Comparison of ENCODE assay signal across 1 cellular context in genomic region chr4:17810260-17811077, GRCh38.
A peak's percentile ranks its signal among the peaks of the same experiment; 100 is the strongest.
TF ChIP-seq lines count a peak whose summit lies in the region.

Gene DCAF16 (minus strand): TSS chr4:17810757. CDS start chr4:17804141, 6,616 bp downstream.
Gene NCAPG (plus strand): TSS chr4:17810979. CDS start chr4:17811078, 99 bp downstream.

TF ChIP-seq in HepG2, 621 proteins besides CTCF, POLR2A, EP300 and RAD21 (continued from another document and continues in another):
- TF ChIP-seq, protein P1, sequence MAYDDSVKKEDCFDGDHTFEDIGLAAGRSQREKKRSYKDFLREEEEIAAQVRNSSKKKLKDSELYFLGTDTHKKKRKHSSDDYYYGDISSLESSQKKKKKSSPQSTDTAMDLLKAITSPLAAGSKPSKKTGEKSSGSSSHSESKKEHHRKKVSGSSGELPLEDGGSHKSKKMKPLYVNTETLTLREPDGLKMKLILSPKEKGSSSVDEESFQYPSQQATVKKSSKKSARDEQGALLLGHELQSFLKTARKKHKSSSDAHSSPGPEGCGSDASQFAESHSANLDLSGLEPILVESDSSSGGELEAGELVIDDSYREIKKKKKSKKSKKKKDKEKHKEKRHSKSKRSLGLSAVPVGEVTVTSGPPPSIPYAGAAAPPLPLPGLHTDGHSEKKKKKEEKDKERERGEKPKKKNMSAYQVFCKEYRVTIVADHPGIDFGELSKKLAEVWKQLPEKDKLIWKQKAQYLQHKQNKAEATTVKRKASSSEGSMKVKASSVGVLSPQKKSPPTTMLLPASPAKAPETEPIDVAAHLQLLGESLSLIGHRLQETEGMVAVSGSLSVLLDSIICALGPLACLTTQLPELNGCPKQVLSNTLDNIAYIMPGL (CRISPR knock-in tag; IDR thresholded peaks at IDR 0.05; ENCODE audit: borderline replicate concordance in 1 of 2, low read depth in 1 of 2): peak; percentile 79 to 89; a peak in 3 of 4 replicates
- TF ChIP-seq, protein P2, sequence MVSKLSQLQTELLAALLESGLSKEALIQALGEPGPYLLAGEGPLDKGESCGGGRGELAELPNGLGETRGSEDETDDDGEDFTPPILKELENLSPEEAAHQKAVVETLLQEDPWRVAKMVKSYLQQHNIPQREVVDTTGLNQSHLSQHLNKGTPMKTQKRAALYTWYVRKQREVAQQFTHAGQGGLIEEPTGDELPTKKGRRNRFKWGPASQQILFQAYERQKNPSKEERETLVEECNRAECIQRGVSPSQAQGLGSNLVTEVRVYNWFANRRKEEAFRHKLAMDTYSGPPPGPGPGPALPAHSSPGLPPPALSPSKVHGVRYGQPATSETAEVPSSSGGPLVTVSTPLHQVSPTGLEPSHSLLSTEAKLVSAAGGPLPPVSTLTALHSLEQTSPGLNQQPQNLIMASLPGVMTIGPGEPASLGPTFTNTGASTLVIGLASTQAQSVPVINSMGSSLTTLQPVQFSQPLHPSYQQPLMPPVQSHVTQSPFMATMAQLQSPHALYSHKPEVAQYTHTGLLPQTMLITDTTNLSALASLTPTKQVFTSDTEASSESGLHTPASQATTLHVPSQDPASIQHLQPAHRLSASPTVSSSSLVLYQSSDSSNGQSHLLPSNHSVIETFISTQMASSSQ (IDR thresholded peaks at IDR 0.05; ENCODE audit: low read depth): no peak
- TF ChIP-seq, protein P2 (CRISPR knock-in tag; IDR thresholded peaks at IDR 0.05; ENCODE audit: borderline replicate concordance): peak; percentile 41; the same call in 1 of the 2 replicates
- no peak; the same call in none of the 2 replicates for TF ChIP-seq ZNF841 (CRISPR knock-in tag; IDR thresholded peaks at IDR 0.05; ENCODE audit: borderline replicate concordance)
- TF ChIP-seq GPN1 (CRISPR knock-in tag; IDR thresholded peaks at IDR 0.05; ENCODE audit: borderline replicate concordance): peak; percentile 12; the same call in 1 of the 2 replicates
- no peak for TF ChIP-seq RFX3 (CRISPR knock-in tag; IDR thresholded peaks at IDR 0.05)
- TF ChIP-seq GPBP1L1 (CRISPR knock-in tag; IDR thresholded peaks at IDR 0.05): no peak
- TF ChIP-seq ZNF775 (CRISPR knock-in tag; IDR thresholded peaks at IDR 0.05; ENCODE audit: borderline replicate concordance): no peak
- no peak; the same call in 1 of the 2 replicates for TF ChIP-seq ZMYM3 (CRISPR knock-in tag; IDR thresholded peaks at IDR 0.05)
- peak; percentile 78; the same call in 1 of the 2 replicates for TF ChIP-seq GZF1 (CRISPR knock-in tag; IDR thresholded peaks at IDR 0.05)
- no peak for TF ChIP-seq MATR3 (CRISPR knock-in tag; IDR thresholded peaks at IDR 0.05)
- peak; percentile 85 for TF ChIP-seq ZNF878 (CRISPR knock-in tag; IDR thresholded peaks at IDR 0.05)
- TF ChIP-seq BATF2 (CRISPR knock-in tag; IDR thresholded peaks at IDR 0.05): peak; percentile 97
- no peak for TF ChIP-seq NFIC (IDR thresholded peaks at IDR 0.05; ENCODE audit: low read length)
- TF ChIP-seq JARID2 (CRISPR knock-in tag; IDR thresholded peaks at IDR 0.05; ENCODE audit: insufficient replicate concordance): no peak
- peak; percentile 81; the same call in 1 of the 2 replicates for TF ChIP-seq ZMAT3 (CRISPR knock-in tag; conservative IDR thresholded peaks at IDR 0.05)
- no peak for TF ChIP-seq STAG1 (CRISPR knock-in tag; IDR thresholded peaks at IDR 0.05)
- TF ChIP-seq, protein P3, sequence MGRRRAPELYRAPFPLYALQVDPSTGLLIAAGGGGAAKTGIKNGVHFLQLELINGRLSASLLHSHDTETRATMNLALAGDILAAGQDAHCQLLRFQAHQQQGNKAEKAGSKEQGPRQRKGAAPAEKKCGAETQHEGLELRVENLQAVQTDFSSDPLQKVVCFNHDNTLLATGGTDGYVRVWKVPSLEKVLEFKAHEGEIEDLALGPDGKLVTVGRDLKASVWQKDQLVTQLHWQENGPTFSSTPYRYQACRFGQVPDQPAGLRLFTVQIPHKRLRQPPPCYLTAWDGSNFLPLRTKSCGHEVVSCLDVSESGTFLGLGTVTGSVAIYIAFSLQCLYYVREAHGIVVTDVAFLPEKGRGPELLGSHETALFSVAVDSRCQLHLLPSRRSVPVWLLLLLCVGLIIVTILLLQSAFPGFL (CRISPR knock-in tag; IDR thresholded peaks at IDR 0.05): no peak
- TF ChIP-seq ZNF446 (CRISPR knock-in tag; IDR thresholded peaks at IDR 0.05): no peak
- TF ChIP-seq, protein P4, sequence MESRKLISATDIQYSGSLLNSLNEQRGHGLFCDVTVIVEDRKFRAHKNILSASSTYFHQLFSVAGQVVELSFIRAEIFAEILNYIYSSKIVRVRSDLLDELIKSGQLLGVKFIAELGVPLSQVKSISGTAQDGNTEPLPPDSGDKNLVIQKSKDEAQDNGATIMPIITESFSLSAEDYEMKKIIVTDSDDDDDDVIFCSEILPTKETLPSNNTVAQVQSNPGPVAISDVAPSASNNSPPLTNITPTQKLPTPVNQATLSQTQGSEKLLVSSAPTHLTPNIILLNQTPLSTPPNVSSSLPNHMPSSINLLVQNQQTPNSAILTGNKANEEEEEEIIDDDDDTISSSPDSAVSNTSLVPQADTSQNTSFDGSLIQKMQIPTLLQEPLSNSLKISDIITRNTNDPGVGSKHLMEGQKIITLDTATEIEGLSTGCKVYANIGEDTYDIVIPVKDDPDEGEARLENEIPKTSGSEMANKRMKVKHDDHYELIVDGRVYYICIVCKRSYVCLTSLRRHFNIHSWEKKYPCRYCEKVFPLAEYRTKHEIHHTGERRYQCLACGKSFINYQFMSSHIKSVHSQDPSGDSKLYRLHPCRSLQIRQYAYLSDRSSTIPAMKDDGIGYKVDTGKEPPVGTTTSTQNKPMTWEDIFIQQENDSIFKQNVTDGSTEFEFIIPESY (CRISPR knock-in tag; IDR thresholded peaks at IDR 0.05): no peak
- no peak for TF ChIP-seq HMG20A (CRISPR knock-in tag; IDR thresholded peaks at IDR 0.05; ENCODE audit: borderline replicate concordance)
- TF ChIP-seq TGIF2 (CRISPR knock-in tag; IDR thresholded peaks at IDR 0.05): peak; percentile 99
- TF ChIP-seq EED (CRISPR knock-in tag; IDR thresholded peaks at IDR 0.05): peak; percentile 92; the same call in 1 of the 2 replicates
- no peak for TF ChIP-seq PHB2 (IDR thresholded peaks at IDR 0.05; ENCODE audit: partially characterized antibody)
- no peak for TF ChIP-seq ZBTB46 (CRISPR knock-in tag; IDR thresholded peaks at IDR 0.05; ENCODE audit: borderline replicate concordance)
- TF ChIP-seq, protein P5, sequence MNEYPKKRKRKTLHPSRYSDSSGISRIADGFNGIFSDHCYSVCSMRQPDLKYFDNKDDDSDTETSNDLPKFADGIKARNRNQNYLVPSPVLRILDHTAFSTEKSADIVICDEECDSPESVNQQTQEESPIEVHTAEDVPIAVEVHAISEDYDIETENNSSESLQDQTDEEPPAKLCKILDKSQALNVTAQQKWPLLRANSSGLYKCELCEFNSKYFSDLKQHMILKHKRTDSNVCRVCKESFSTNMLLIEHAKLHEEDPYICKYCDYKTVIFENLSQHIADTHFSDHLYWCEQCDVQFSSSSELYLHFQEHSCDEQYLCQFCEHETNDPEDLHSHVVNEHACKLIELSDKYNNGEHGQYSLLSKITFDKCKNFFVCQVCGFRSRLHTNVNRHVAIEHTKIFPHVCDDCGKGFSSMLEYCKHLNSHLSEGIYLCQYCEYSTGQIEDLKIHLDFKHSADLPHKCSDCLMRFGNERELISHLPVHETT (CRISPR knock-in tag; conservative IDR thresholded peaks at IDR 0.05): no peak; the same call in 1 of the 2 replicates
- TF ChIP-seq ZNF891 (CRISPR knock-in tag; IDR thresholded peaks at IDR 0.05): peak; percentile 92
- no peak for TF ChIP-seq ZNF510 (CRISPR knock-in tag; IDR thresholded peaks at IDR 0.05; ENCODE audit: low read depth)
- no peak for TF ChIP-seq HDAC6 (IDR thresholded peaks at IDR 0.05; ENCODE audit: low read depth, low read length)
- no peak for TF ChIP-seq NFE2L2 (IDR thresholded peaks at IDR 0.05; ENCODE audit: low read length)
- 0 out of 2 replicates have a peak, but pooled peaks have one; percentile 3 for TF ChIP-seq MAFF (IDR thresholded peaks at IDR 0.05; ENCODE audit: low read depth, low read length)
- TF ChIP-seq SMYD3 (CRISPR knock-in tag; IDR thresholded peaks at IDR 0.05): peak; percentile 70; the same call in 1 of the 2 replicates
- 0 out of 2 replicates have a peak, but pooled peaks have one; percentile 35 for TF ChIP-seq PBX3 (CRISPR knock-in tag; IDR thresholded peaks at IDR 0.05; ENCODE audit: borderline replicate concordance)
- peak; percentile 29 for TF ChIP-seq PATZ1 (CRISPR knock-in tag; IDR thresholded peaks at IDR 0.05)
- TF ChIP-seq ZNF614 (CRISPR knock-in tag; IDR thresholded peaks at IDR 0.05; ENCODE audit: borderline replicate concordance): 0 out of 2 replicates have a peak, but pooled peaks have one; percentile 11
